Comparison of ENCODE assay signal across 23 cellular contexts in genomic region chr22:29157759-29158535, GRCh38. TPM values are rescaled to one million over a fixed set of nuclear protein-coding genes. Genes with fewer than 3 reads are reported as not detected.
DNase-seq lines count a peak whose midpoint lies in the region; TF ChIP-seq lines count a peak whose summit lies in the region.
"Had no signal": no experiment of that assay in that cellular context is flagged by ENCODE, and none has a peak within 500 bp of the region (broad histone marks: within the 10 kb centered on the region; RNA-seq: fewer than 3 reads in every experiment).

No MANE protein-coding gene starts in this region.

- 95% methylated on average over 11 of the region's 11 CpGs for WGBS in sigmoid colon, 2 donors

- H3K27ac Mint-ChIP-seq in MCF 10A (ENCODE audit: low read depth, unreplicated experiment) (no peak overlapping the region), chondrocyte (ENCODE audit: unreplicated experiment) (no peak overlapping the region)
- no peak overlapping the region for H3K27ac Mint-ChIP-seq in activated naive CD4-positive, alpha-beta T cell treated with anti-CD3 and anti-CD28 coated beads for 36 hours
- H3K27ac Mint-ChIP-seq: activated CD4-positive, alpha-beta memory T cell treated with anti-CD3 and anti-CD28 coated beads, Interleukin-2, amount 10 ng/mL, durations not matched to agents 7 days and 5 days; T-helper 1 cell treated with Interleukin-12 subunit alpha and Interleukin-12 subunit beta and Interleukin-4 antibody, amounts not matched to agents 30 μg/mL and 1 μg/mL, for 36 hours had no signal

- H3K27ac ChIP-seq in breast epithelium (no peak overlapping the region), sigmoid colon (no peak overlapping the region)
- H3K27ac ChIP-seq: C4-2B, gastroesophageal sphincter, suprapubic skin, WERI-Rb-1 had no signal

- TF ChIP-seq EP300 in sigmoid colon (IDR thresholded peaks at IDR 0.05) = no peak

- H3K36me3 Mint-ChIP-seq in MCF 10A (ENCODE audit: insufficient read depth, unreplicated experiment) = no peaks in the 10 kb centered on the region
- no peaks in the 10 kb centered on the region for H3K36me3 Mint-ChIP-seq in chondrocyte (ENCODE audit: low read depth)
- H3K36me3 Mint-ChIP-seq in activated naive CD4-positive, alpha-beta T cell treated with anti-CD3 and anti-CD28 coated beads for 36 hours (ENCODE audit: low read depth) = no peaks in the 10 kb centered on the region

- H3K4me1 Mint-ChIP-seq in MCF 10A (ENCODE audit: insufficient read depth, unreplicated experiment) (peaks cover 6% of the 10 kb centered on the region), chondrocyte (ENCODE audit: low read depth) (peaks cover 6% of the 10 kb centered on the region)
- peaks cover 6% of the 10 kb centered on the region for H3K4me1 Mint-ChIP-seq in activated naive CD4-positive, alpha-beta T cell treated with anti-CD3 and anti-CD28 coated beads for 36 hours (ENCODE audit: low read depth)

- H3K27me3 ChIP-seq in breast epithelium (no peaks in the 10 kb centered on the region), sigmoid colon (no peaks in the 10 kb centered on the region)
- H3K27me3 ChIP-seq: suprapubic skin had no signal

- TF ChIP-seq POLR2A in breast epithelium (IDR thresholded peaks at IDR 0.05) (no peak), sigmoid colon (IDR thresholded peaks at IDR 0.05) (no peak)

- intact Hi-C loops in MCF 10A (cut with micrococcal nuclease) = loop anchor here (10.0 kb wide), 2 partner anchors 83 to 553 kb away; partner anchors contain the start of gene KREMEN1
- intact Hi-C loops in breast epithelium (cut with DNase I; ENCODE audit: low total_unique reads) = no loop called here
- intact Hi-C loops in sigmoid colon (cut with DNase I) = no loop called here
- intact Hi-C loops in activated naive CD4-positive, alpha-beta T cell treated with anti-CD3 and anti-CD28 coated beads for 36 hours (cut with micrococcal nuclease) = loop anchor here (10.0 kb wide), 1 partner anchor 83 kb away; the partner anchor contains the start of gene KREMEN1

- DNase-seq in MCF 10A (ENCODE audit: unreplicated experiment) = peak; percentile 5
- no peak for DNase-seq in breast epithelium (ENCODE audit: low spot score in 2 of 2)
- peak; percentile 7 for DNase-seq in M059J (ENCODE audit: low read depth)
- peak; percentile 51 for DNase-seq in chondrocyte (ENCODE audit: low spot score)
- DNase-seq in sigmoid colon = peak; percentile 34
- DNase-seq in T-helper 9 cell = no peak
- no peak for DNase-seq in G401 (ENCODE audit: low spot score)
- no peak for DNase-seq in activated naive CD4-positive, alpha-beta T cell treated with anti-CD3 and anti-CD28 coated beads for 36 hours
- DNase-seq: ACHN; activated CD4-positive, alpha-beta memory T cell treated with anti-CD3 and anti-CD28 coated beads, Interleukin-2, amount 10 ng/mL, durations not matched to agents 7 days and 5 days; amniotic stem cell; central memory CD4-positive, alpha-beta T cell; effector CD4-positive, alpha-beta T cell; left ventricle myocardium superior; NCI-H1436 treated with DMSO at 0.1 percent for 48 hours; NCI-H2227 treated with DMSO at 0.1 percent for 48 hours; occipital lobe; Right ventricle myocardium superior; WERI-Rb-1 had no signal

- POLR2A ChIA-PET in MCF 10A (lab: Yijun Ruan, JAX) = no interaction called here

- H3K27me3 Mint-ChIP-seq in MCF 10A (ENCODE audit: insufficient read depth, unreplicated experiment) (peaks cover 19% of the 10 kb centered on the region), chondrocyte (ENCODE audit: low read depth) (peaks cover 15% of the 10 kb centered on the region)
- peaks cover 29% of the 10 kb centered on the region for H3K27me3 Mint-ChIP-seq in activated naive CD4-positive, alpha-beta T cell treated with anti-CD3 and anti-CD28 coated beads for 36 hours (ENCODE audit: low read depth)

- CTCF ChIA-PET in MCF 10A (lab: Yijun Ruan, JAX) = interaction anchor here (1.2 kb wide), 1 partner anchor 96 kb away, joined by 3 read pairs; no protein-coding TSS in a partner anchor
- CTCF ChIA-PET in activated naive CD4-positive, alpha-beta T cell treated with anti-CD3 and anti-CD28 coated beads for 36 hours (lab: Charles Lee) = interaction anchor here (0.7 kb wide), 1 partner anchor 129 kb away, joined by 3 read pairs; no protein-coding TSS in a partner anchor

- H3K4me3 ChIP-seq in breast epithelium = no peak overlapping the region
- H3K4me3 ChIP-seq in sigmoid colon = no peak overlapping the region
- H3K4me3 ChIP-seq: gastroesophageal sphincter, suprapubic skin had no signal

- H3K36me3 ChIP-seq in breast epithelium (no peaks in the 10 kb centered on the region), sigmoid colon (no peaks in the 10 kb centered on the region)
- H3K36me3 ChIP-seq: gastroesophageal sphincter, suprapubic skin, WERI-Rb-1 had no signal

- TF ChIP-seq CTCF in MCF 10A (IDR thresholded peaks at IDR 0.05; ENCODE audit: unreplicated experiment) (no peak), breast epithelium (IDR thresholded peaks at IDR 0.05) (no peak), chondrocyte (IDR thresholded peaks at IDR 0.05) (no peak), sigmoid colon (IDR thresholded peaks at IDR 0.05) (no peak)

- H3K9me3 ChIP-seq in breast epithelium (no peaks in the 10 kb centered on the region), sigmoid colon (no peaks in the 10 kb centered on the region)
- H3K9me3 ChIP-seq: gastroesophageal sphincter, suprapubic skin had no signal

- H3K9me3 Mint-ChIP-seq in MCF 10A (ENCODE audit: unreplicated experiment) (no peaks in the 10 kb centered on the region), chondrocyte (ENCODE audit: low read depth) (no peaks in the 10 kb centered on the region)
- no peaks in the 10 kb centered on the region for H3K9me3 Mint-ChIP-seq in activated naive CD4-positive, alpha-beta T cell treated with anti-CD3 and anti-CD28 coated beads for 36 hours
- H3K9me3 Mint-ChIP-seq: activated CD4-positive, alpha-beta memory T cell treated with anti-CD3 and anti-CD28 coated beads, Interleukin-2, amount 10 ng/mL, durations not matched to agents 7 days and 5 days; T-helper 1 cell treated with Interleukin-12 subunit alpha and Interleukin-12 subunit beta and Interleukin-4 antibody, amounts not matched to agents 30 μg/mL and 1 μg/mL, for 36 hours had no signal

- no TSS peak for BruUV-seq in MCF 10A (replicated peaks; lab: Mats Ljungman, UMichigan)

- H3K4me3 Mint-ChIP-seq in MCF 10A (ENCODE audit: unreplicated experiment) = no peak overlapping the region
- no peak overlapping the region for H3K4me3 Mint-ChIP-seq in chondrocyte (ENCODE audit: unreplicated experiment)
- no peak overlapping the region for H3K4me3 Mint-ChIP-seq in activated naive CD4-positive, alpha-beta T cell treated with anti-CD3 and anti-CD28 coated beads for 36 hours
- H3K4me3 Mint-ChIP-seq: activated CD4-positive, alpha-beta memory T cell treated with anti-CD3 and anti-CD28 coated beads, Interleukin-2, amount 10 ng/mL, durations not matched to agents 7 days and 5 days; T-helper 1 cell treated with Interleukin-12 subunit alpha and Interleukin-12 subunit beta and Interleukin-4 antibody, amounts not matched to agents 30 μg/mL and 1 μg/mL, for 36 hours had no signal

- in situ Hi-C loops in G401 (cut with HindIII; ENCODE audit: low sequenced_read_pairs) = no loop called here

- no peaks in the 10 kb centered on the region for H3K4me1 ChIP-seq in breast epithelium
- H3K4me1 ChIP-seq in sigmoid colon = peaks cover 0 to 11% (median 8%) of the 10 kb centered on the region in 4 donors

RNA-seq across cellular contexts. Expression of gene EMID1, which starts 47.7 kb away (rescaled TPM):
- total RNA-seq in MCF 10A (2022) (not detected in 2 replicates), breast epithelium (1 to 10 TPM; 1.1 to 4.6 (median 2.3) TPM), chondrocyte (0.33 to 0.41 TPM in 2 of 3 replicates, not detected in the other), sigmoid colon (1 to 10 TPM in 2 of 4 donors, under 1 TPM in 2; 0.27 to 4.7 (median 1.2) TPM)
- 0.07 TPM in 1 of 2 replicates, not detected in the other for total RNA-seq in M059J (2014; rRNA removed; shearing (Covaris generic))
- polyA plus RNA-seq in sigmoid colon = 1 to 10 TPM; 3.2 to 5.9 (median 3.6) TPM
- 7.9 and 20.7 TPM in 2 replicates for total RNA-seq in G401 (2014; rRNA removed; shearing (Covaris generic))
- total RNA-seq in activated naive CD4-positive, alpha-beta T cell treated with anti-CD3 and anti-CD28 coated beads for 36 hours = not detected

Comparison
In these comparisons a context has a peak if more than half of its experiments do, and no peak if none do; other contexts are left out.
1. DNase-seq: peak in MCF 10A (single experiment), M059J (single experiment), chondrocyte (single experiment) and sigmoid colon (single experiment); none in breast epithelium (0 of 2), T-helper 9 cell (single experiment), G401 (single experiment) and activated naive CD4-positive, alpha-beta T cell treated with anti-CD3 and anti-CD28 coated beads for 36 hours (single experiment).
2. intact Hi-C loops: an anchor here in MCF 10A (10.0 kb wide) and activated naive CD4-positive, alpha-beta T cell treated with anti-CD3 and anti-CD28 coated beads for 36 hours (10.0 kb wide); none called in breast epithelium and sigmoid colon.